Comparison of ENCODE assay signal across 1 cellular context in the genomic region with DNA sequence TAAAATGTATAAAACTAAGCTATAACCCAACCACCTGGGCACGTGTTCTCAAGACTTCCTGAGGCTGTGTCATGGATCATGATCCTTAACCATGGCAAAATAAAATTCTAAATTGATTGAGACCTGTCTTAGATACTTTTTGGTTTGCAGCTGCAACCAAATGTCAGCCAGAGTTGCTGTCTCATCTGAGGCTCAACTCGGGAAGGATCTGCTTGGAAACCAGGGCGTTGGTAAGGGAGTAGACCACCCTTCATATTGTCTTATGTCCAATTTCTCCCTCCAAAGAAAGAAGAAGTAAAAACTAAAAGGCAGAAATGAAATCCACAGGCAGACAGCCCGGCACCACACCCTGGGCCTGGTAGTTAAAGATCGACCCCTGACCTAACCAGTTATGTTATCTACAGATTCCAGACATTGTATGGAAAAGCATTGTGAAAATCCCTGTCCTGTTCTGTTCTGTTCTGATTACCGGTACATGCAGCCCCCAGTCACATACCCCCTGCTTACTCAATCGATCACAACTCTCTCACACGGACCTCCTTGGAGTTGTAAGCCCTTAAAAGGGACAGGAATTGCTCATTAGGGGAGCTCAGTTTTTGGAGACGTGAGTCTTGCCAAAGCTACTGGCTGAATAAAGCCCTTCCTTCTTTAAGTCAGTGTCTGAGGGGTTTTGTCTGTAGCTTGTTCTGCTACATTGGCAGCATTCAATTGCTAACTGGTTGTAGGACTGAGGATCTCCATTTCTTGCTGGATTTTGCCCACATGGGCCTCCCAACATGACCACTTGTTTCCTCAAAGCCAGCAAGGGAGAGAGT.
TF ChIP-seq lines count a peak whose summit lies in the region.

No MANE protein-coding gene starts in this region.

TF ChIP-seq in endothelial cell of umbilical vein, 7 proteins besides CTCF, POLR2A, EP300 and RAD21:
- TF ChIP-seq, protein P1, sequence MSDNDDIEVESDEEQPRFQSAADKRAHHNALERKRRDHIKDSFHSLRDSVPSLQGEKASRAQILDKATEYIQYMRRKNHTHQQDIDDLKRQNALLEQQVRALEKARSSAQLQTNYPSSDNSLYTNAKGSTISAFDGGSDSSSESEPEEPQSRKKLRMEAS (IDR thresholded peaks at IDR 0.05; ENCODE audit: insufficient read depth, insufficient read length), result no peak
- no peak for TF ChIP-seq FOS (IDR thresholded peaks at IDR 0.05; ENCODE audit: borderline replicate concordance, insufficient read depth, low read length)
- no peak for TF ChIP-seq JUN (IDR thresholded peaks at IDR 0.05; ENCODE audit: borderline replicate concordance, insufficient read depth, insufficient read length, low read depth)
- TF ChIP-seq POLR2AphosphoS5 (IDR thresholded peaks at IDR 0.05; ENCODE audit: insufficient read depth, low read depth, low read length), result no peak
- TF ChIP-seq GATA2 (IDR thresholded peaks at IDR 0.05; ENCODE audit: insufficient read depth, insufficient read length, low read depth, low read length), result no peak
- TF ChIP-seq EZH2 (IDR thresholded peaks at IDR 0.05; ENCODE audit: borderline replicate concordance, low read depth, low read length, severe bottlenecking), result no peak
- no peak for TF ChIP-seq MYC (IDR thresholded peaks at IDR 0.05; ENCODE audit: low read depth, low read length)
